ENCODE assay signal across 2 cellular contexts in the genomic region with DNA sequence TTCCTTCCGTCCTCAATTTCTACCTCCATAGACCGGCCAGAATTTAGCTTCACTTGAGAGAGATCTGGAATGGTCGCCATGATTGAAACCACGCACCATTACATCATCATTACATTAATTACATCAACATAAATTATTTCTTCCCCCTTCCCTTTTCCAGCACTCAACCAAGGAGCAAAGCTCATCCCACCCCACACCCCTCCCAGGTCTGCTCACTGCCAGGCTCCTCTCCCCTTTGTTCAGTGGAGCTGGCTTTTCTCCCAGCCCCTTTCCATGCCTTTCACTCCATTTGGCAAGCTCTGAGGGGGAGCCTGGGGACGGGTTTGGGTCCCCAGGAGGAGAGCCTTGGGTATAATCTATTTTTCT.
TF ChIP-seq lines count a peak whose summit lies in the region.

No MANE protein-coding gene starts in this region.

TF ChIP-seq in GM23338, 12 proteins besides CTCF, POLR2A, EP300 and RAD21 (continued from another document):
- TF ChIP-seq, protein P1, sequence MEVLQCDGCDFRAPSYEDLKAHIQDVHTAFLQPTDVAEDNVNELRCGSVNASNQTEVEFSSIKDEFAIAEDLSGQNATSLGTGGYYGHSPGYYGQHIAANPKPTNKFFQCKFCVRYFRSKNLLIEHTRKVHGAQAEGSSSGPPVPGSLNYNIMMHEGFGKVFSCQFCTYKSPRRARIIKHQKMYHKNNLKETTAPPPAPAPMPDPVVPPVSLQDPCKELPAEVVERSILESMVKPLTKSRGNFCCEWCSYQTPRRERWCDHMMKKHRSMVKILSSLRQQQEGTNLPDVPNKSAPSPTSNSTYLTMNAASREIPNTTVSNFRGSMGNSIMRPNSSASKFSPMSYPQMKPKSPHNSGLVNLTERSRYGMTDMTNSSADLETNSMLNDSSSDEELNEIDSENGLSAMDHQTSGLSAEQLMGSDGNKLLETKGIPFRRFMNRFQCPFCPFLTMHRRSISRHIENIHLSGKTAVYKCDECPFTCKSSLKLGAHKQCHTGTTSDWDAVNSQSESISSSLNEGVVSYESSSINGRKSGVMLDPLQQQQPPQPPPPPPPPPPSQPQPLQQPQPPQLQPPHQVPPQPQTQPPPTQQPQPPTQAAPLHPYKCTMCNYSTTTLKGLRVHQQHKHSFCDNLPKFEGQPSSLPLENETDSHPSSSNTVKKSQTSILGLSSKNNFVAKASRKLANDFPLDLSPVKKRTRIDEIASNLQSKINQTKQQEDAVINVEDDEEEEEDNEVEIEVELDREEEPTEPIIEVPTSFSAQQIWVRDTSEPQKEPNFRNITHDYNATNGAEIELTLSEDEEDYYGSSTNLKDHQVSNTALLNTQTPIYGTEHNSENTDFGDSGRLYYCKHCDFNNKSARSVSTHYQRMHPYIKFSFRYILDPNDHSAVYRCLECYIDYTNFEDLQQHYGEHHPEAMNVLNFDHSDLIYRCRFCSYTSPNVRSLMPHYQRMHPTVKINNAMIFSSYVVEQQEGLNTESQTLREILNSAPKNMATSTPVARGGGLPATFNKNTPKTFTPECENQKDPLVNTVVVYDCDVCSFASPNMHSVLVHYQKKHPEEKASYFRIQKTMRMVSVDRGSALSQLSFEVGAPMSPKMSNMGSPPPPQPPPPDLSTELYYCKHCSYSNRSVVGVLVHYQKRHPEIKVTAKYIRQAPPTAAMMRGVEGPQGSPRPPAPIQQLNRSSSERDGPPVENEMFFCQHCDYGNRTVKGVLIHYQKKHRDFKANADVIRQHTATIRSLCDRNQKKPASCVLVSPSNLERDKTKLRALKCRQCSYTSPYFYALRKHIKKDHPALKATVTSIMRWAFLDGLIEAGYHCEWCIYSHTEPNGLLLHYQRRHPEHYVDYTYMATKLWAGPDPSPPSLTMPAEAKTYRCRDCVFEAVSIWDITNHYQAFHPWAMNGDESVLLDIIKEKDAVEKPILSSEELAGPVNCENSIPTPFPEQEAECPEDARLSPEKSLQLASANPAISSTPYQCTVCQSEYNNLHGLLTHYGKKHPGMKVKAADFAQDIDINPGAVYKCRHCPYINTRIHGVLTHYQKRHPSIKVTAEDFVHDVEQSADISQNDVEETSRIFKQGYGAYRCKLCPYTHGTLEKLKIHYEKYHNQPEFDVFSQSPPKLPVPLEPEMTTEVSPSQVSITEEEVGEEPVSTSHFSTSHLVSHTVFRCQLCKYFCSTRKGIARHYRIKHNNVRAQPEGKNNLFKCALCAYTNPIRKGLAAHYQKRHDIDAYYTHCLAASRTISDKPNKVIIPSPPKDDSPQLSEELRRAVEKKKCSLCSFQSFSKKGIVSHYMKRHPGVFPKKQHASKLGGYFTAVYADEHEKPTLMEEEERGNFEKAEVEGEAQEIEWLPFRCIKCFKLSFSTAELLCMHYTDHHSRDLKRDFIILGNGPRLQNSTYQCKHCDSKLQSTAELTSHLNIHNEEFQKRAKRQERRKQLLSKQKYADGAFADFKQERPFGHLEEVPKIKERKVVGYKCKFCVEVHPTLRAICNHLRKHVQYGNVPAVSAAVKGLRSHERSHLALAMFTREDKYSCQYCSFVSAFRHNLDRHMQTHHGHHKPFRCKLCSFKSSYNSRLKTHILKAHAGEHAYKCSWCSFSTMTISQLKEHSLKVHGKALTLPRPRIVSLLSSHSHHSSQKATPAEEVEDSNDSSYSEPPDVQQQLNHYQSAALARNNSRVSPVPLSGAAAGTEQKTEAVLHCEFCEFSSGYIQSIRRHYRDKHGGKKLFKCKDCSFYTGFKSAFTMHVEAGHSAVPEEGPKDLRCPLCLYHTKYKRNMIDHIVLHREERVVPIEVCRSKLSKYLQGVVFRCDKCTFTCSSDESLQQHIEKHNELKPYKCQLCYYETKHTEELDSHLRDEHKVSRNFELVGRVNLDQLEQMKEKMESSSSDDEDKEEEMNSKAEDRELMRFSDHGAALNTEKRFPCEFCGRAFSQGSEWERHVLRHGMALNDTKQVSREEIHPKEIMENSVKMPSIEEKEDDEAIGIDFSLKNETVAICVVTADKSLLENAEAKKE (CRISPR knock-in tag; IDR thresholded peaks at IDR 0.05), result no peak
- TF ChIP-seq ZNF114 (CRISPR knock-in tag; IDR thresholded peaks at IDR 0.05), result no peak
TF ChIP-seq in GM23338: peak in this region for 0.

TF ChIP-seq in WTC11, 78 proteins besides CTCF, POLR2A, EP300 and RAD21 (continued from another document):
- TF ChIP-seq, protein P2, sequence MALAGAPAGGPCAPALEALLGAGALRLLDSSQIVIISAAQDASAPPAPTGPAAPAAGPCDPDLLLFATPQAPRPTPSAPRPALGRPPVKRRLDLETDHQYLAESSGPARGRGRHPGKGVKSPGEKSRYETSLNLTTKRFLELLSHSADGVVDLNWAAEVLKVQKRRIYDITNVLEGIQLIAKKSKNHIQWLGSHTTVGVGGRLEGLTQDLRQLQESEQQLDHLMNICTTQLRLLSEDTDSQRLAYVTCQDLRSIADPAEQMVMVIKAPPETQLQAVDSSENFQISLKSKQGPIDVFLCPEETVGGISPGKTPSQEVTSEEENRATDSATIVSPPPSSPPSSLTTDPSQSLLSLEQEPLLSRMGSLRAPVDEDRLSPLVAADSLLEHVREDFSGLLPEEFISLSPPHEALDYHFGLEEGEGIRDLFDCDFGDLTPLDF (CRISPR knock-in tag; IDR thresholded peaks at IDR 0.05), result no peak
- TF ChIP-seq SMAD3 (CRISPR knock-in tag; IDR thresholded peaks at IDR 0.05; ENCODE audit: borderline replicate concordance) (0 out of 2 replicates have a peak, but pooled peaks have one; percentile 36), PRRX2 (CRISPR knock-in tag; IDR thresholded peaks at IDR 0.05) (peak; percentile 1; the same call in 1 of the 2 replicates), FOXK1 (CRISPR knock-in tag; IDR thresholded peaks at IDR 0.05) (no peak)
- TF ChIP-seq, protein P3, sequence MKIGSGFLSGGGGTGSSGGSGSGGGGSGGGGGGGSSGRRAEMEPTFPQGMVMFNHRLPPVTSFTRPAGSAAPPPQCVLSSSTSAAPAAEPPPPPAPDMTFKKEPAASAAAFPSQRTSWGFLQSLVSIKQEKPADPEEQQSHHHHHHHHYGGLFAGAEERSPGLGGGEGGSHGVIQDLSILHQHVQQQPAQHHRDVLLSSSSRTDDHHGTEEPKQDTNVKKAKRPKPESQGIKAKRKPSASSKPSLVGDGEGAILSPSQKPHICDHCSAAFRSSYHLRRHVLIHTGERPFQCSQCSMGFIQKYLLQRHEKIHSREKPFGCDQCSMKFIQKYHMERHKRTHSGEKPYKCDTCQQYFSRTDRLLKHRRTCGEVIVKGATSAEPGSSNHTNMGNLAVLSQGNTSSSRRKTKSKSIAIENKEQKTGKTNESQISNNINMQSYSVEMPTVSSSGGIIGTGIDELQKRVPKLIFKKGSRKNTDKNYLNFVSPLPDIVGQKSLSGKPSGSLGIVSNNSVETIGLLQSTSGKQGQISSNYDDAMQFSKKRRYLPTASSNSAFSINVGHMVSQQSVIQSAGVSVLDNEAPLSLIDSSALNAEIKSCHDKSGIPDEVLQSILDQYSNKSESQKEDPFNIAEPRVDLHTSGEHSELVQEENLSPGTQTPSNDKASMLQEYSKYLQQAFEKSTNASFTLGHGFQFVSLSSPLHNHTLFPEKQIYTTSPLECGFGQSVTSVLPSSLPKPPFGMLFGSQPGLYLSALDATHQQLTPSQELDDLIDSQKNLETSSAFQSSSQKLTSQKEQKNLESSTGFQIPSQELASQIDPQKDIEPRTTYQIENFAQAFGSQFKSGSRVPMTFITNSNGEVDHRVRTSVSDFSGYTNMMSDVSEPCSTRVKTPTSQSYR (CRISPR knock-in tag; IDR thresholded peaks at IDR 0.05), result no peak
- TF ChIP-seq, protein P4, sequence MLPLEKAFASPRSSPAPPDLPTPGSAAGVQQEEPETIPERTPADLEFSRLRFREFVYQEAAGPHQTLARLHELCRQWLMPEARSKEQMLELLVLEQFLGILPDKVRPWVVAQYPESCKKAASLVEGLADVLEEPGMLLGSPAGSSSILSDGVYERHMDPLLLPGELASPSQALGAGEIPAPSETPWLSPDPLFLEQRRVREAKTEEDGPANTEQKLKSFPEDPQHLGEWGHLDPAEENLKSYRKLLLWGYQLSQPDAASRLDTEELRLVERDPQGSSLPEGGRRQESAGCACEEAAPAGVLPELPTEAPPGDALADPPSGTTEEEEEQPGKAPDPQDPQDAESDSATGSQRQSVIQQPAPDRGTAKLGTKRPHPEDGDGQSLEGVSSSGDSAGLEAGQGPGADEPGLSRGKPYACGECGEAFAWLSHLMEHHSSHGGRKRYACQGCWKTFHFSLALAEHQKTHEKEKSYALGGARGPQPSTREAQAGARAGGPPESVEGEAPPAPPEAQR (CRISPR knock-in tag; IDR thresholded peaks at IDR 0.05), result no peak
- TF ChIP-seq, protein P5, sequence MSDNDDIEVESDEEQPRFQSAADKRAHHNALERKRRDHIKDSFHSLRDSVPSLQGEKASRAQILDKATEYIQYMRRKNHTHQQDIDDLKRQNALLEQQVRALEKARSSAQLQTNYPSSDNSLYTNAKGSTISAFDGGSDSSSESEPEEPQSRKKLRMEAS (CRISPR knock-in tag; IDR thresholded peaks at IDR 0.05), result no peak
- TF ChIP-seq, protein P6, sequence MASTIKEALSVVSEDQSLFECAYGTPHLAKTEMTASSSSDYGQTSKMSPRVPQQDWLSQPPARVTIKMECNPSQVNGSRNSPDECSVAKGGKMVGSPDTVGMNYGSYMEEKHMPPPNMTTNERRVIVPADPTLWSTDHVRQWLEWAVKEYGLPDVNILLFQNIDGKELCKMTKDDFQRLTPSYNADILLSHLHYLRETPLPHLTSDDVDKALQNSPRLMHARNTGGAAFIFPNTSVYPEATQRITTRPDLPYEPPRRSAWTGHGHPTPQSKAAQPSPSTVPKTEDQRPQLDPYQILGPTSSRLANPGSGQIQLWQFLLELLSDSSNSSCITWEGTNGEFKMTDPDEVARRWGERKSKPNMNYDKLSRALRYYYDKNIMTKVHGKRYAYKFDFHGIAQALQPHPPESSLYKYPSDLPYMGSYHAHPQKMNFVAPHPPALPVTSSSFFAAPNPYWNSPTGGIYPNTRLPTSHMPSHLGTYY (CRISPR knock-in tag; IDR thresholded peaks at IDR 0.05), result no peak
TF ChIP-seq in WTC11: peak in this region for 3.
